ENCODE assay signal across 27 cellular contexts in the genomic region with DNA sequence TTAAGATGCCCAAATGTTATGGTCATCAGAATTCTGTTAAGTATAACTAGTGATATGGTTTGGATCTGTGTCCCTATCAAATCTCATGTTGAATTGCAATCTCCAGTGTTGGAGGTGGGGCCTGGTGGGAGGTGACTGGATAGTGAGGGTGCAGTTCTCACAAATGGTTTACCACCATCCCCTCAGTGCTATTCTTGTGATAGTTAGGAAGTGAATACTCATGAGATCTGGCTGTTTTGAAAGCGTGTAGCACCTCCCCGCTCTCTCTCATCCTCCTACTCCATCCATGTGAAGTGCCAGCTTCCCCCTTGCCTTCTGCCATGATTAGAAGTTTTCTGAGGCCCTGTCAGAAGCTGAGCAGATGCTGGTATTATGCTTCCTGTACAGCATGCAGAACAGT.
"Had no signal": no experiment of that assay in that cellular context is flagged by ENCODE, and none has a peak within 500 bp of the region (broad histone marks: within the 10 kb centered on the region; RNA-seq: fewer than 3 reads in every experiment).

No MANE protein-coding gene starts in this region.

- H3K4me2 ChIP-seq: hepatocyte had no signal

- H3K27ac Mint-ChIP-seq: naive thymus-derived CD4-positive, alpha-beta T cell; stimulated activated memory B cell treated with anti-CD40 and anti-IgM and Interleukin-4, amounts not matched to agents 10 μg/mL and 1 μg/mL and 100 μg/mL, for 72 hours; stimulated activated naive CD8-positive, alpha-beta T cell treated with anti-CD3 and anti-CD28 coated beads, Interleukin-15, Interleukin-2, amounts not matched to agents 100 ng/mL and 50 ng/mL, for 24 hours; type B pancreatic cell had no signal

- H3K4me1 Mint-ChIP-seq: stimulated activated memory B cell treated with anti-CD40 and anti-IgM and Interleukin-4, amounts not matched to agents 10 μg/mL and 1 μg/mL and 100 μg/mL, for 72 hours had no signal

- H3K36me3 ChIP-seq: left ventricle myocardium inferior, pancreas, prostate gland, tibial nerve, vagina had no signal

- H3K4me1 ChIP-seq: pancreas, prostate gland, vagina had no signal

- ATAC-seq: mucosa of descending colon; naive thymus-derived CD4-positive, alpha-beta T cell; pancreas; right cardiac atrium; sciatic nerve; stimulated activated memory B cell treated with anti-CD40 and anti-IgM and Interleukin-4, amounts not matched to agents 10 μg/mL and 1 μg/mL and 100 μg/mL, for 72 hours had no signal

- H3K9me3 ChIP-seq: left ventricle myocardium inferior, mucosa of descending colon, pancreas, prostate gland, tibial nerve, vagina had no signal

- H3K27ac ChIP-seq: hepatocyte, left ventricle myocardium inferior, pancreas, prostate gland, skin epidermis, tibial nerve, vagina had no signal

- H3K9me3 Mint-ChIP-seq: stimulated activated memory B cell treated with anti-CD40 and anti-IgM and Interleukin-4, amounts not matched to agents 10 μg/mL and 1 μg/mL and 100 μg/mL, for 72 hours; stimulated activated naive CD8-positive, alpha-beta T cell treated with anti-CD3 and anti-CD28 coated beads, Interleukin-15, Interleukin-2, amounts not matched to agents 100 ng/mL and 50 ng/mL, for 24 hours; type B pancreatic cell had no signal

- H3K79me2 ChIP-seq: hepatocyte had no signal

- H3K4me3 Mint-ChIP-seq: naive thymus-derived CD4-positive, alpha-beta T cell; nephron; neural crest cell; stimulated activated memory B cell treated with anti-CD40 and anti-IgM and Interleukin-4, amounts not matched to agents 10 μg/mL and 1 μg/mL and 100 μg/mL, for 72 hours; stimulated activated naive CD8-positive, alpha-beta T cell treated with anti-CD3 and anti-CD28 coated beads, Interleukin-15, Interleukin-2, amounts not matched to agents 100 ng/mL and 50 ng/mL, for 24 hours; type B pancreatic cell had no signal

- H3K27me3 Mint-ChIP-seq: stimulated activated memory B cell treated with anti-CD40 and anti-IgM and Interleukin-4, amounts not matched to agents 10 μg/mL and 1 μg/mL and 100 μg/mL, for 72 hours; stimulated activated naive CD8-positive, alpha-beta T cell treated with anti-CD3 and anti-CD28 coated beads, Interleukin-15, Interleukin-2, amounts not matched to agents 100 ng/mL and 50 ng/mL, for 24 hours; type B pancreatic cell had no signal

- H2AFZ ChIP-seq: hepatocyte had no signal

- H3K27me3 ChIP-seq: hepatocyte, pancreas, tibial nerve, vagina had no signal

- DNase-seq: islet precursor cell; left ventricle myocardium inferior; midbrain; mucosa of descending colon; naive thymus-derived CD4-positive, alpha-beta T cell; nucleus accumbens; pancreas; posterior cingulate gyrus; retina; right cardiac atrium; stimulated activated CD4-positive, alpha-beta T cell treated with anti-CD3 and anti-CD28 coated beads, Interleukin-12 subunit alpha, Interleukin-12 subunit beta, amount 100 ng/mL, for 4 hours; stimulated activated CD4-positive, alpha-beta T cell treated with anti-CD3 and anti-CD28 coated beads, Interleukin-15, amount 100 ng/mL, for 24 hours; stimulated activated CD4-positive, alpha-beta T cell treated with anti-CD3 and anti-CD28 coated beads, Interleukin-2, amount 100 ng/mL, for 24 hours; stimulated activated CD4-positive, alpha-beta T cell treated with anti-CD3 and anti-CD28 coated beads, Interleukin-4, amount 100 ng/mL, for 24 hours; substantia nigra had no signal

- H3K4me3 ChIP-seq: hepatocyte, left ventricle myocardium inferior, lung, mucosa of descending colon, pancreas, prostate gland, skin epidermis, tibial nerve, vagina had no signal

- H3K36me3 Mint-ChIP-seq: stimulated activated memory B cell treated with anti-CD40 and anti-IgM and Interleukin-4, amounts not matched to agents 10 μg/mL and 1 μg/mL and 100 μg/mL, for 72 hours; type B pancreatic cell had no signal
